8 cellular contexts compared by ENCODE assay signal in genomic region chr18:22930089-22930713, GRCh38. TPM values are rescaled to one million over a fixed set of nuclear protein-coding genes. Genes with fewer than 3 reads are reported as not detected.
A peak's percentile ranks its signal among the peaks of the same experiment; 100 is the strongest.
DNase-seq lines count a peak whose midpoint lies in the region; ATAC-seq, FAIRE-seq and TF ChIP-seq lines count a peak whose summit lies in the region.

No MANE protein-coding gene starts in this region.

- intact Hi-C loops in kidney (cut with DNase I): no loop called here

- H3K27ac ChIP-seq in VCaP (no peak overlapping the region), kidney (ENCODE audit: low read depth in 2 of 2, low read length in 2 of 2) (no peak overlapping the region)

- peak; percentile 44 for ATAC-seq in HG02759 (IDR thresholded peaks at IDR 0.05; ENCODE audit: unreplicated experiment)

- in situ Hi-C loops in T47D (cut with HindIII; ENCODE audit: low pct_unique_long_range_greater_than_20kb, low sequenced_read_pairs): no loop called here

- FAIRE-seq in kidney (lab: Jason Lieb, UNC): peak; percentile 66

- TF ChIP-seq CTCF in VCaP (conservative IDR thresholded peaks at IDR 0.05): peak; percentile 88
- TF ChIP-seq CTCF in kidney (IDR thresholded peaks at IDR 0.05; ENCODE audit: borderline replicate concordance, extremely low read depth, insufficient read depth): peak; percentile 73

- no peak overlapping the region for H3K9ac ChIP-seq in kidney (ENCODE audit: low read length in 2 of 2)

- H3K36me3 ChIP-seq in kidney (ENCODE audit: control insufficient read depth in 1 of 2, insufficient read depth in 2 of 2, low read length in 2 of 2): no peaks in the 10 kb centered on the region

- H3K9me3 ChIP-seq in kidney (ENCODE audit: control insufficient read depth in 1 of 2, low read length in 2 of 2): no peaks in the 10 kb centered on the region

- no peak overlapping the region for H3K4me3 ChIP-seq in kidney (ENCODE audit: low read length in 2 of 2)

- H3K4me1 ChIP-seq in kidney (ENCODE audit: control insufficient read depth in 1 of 2, insufficient read depth in 1 of 2, low read depth in 1 of 2, low read length in 2 of 2): peaks cover 0 to 2% of the 10 kb centered on the region in 2 donors

- DNase-seq in GF-D8 (lab: John Stamatoyannopoulos, UW) (peak; percentile 60), NCI-H1930 (lab: John Stamatoyannopoulos, UW) (peak; percentile 54 to 60), T47D (ENCODE audit: low read depth in 1 of 2, low spot score in 1 of 2) (peak; percentile 27 to 80), kidney (no peak), OCI-M2 (lab: John Stamatoyannopoulos, UW; ENCODE audit: unreplicated experiment) (no peak)
- DNase-seq in stimulated activated CD4-positive, alpha-beta T cell treated with anti-CD3 and anti-CD28 coated beads, Interleukin-2, amount 100 ng/mL, for 24 hours: peak; percentile 86

RNA-seq across cellular contexts. Expression of gene RBBP8, which starts 2.9 kb away (rescaled TPM):
- 166 TPM for total RNA-seq in kidney
- 45.8 TPM for polyA plus RNA-seq in kidney (ENCODE audit: insufficient read depth, low read depth, low replicate concordance)

Comparison
In these comparisons a context has a peak if more than half of its experiments do, and no peak if none do; other contexts are left out.
1. DNase-seq: peak in GF-D8 (single experiment), NCI-H1930 (2 of 2), T47D (2 of 2) and stimulated activated CD4-positive, alpha-beta T cell treated with anti-CD3 and anti-CD28 coated beads, Interleukin-2, amount 100 ng/mL, for 24 hours (2 of 2); none in kidney (single experiment) and OCI-M2 (single experiment).